9 cellular contexts compared by ENCODE assay signal in genomic region chr14:23577004-23577681, GRCh38. TPM values are rescaled to one million over a fixed set of nuclear protein-coding genes. Genes with fewer than 3 reads are reported as not detected.
DNase-seq lines count a peak whose midpoint lies in the region; ATAC-seq and TF ChIP-seq lines count a peak whose summit lies in the region.
"Had no signal": no experiment of that assay in that cellular context is flagged by ENCODE, and none has a peak within 500 bp of the region (broad histone marks: within the 10 kb centered on the region; RNA-seq: fewer than 3 reads in every experiment).

No MANE protein-coding gene starts in this region.

- peaks cover 19% of the 10 kb centered on the region for H3K4me1 Mint-ChIP-seq in activated CD4-positive, alpha-beta T cell treated with anti-CD3 and anti-CD28 coated beads, Interleukin-2, amount 10 ng/mL, durations not matched to agents 24 days and 14 days
- peaks cover 65% of the 10 kb centered on the region for H3K4me1 Mint-ChIP-seq in brain
- H3K4me1 Mint-ChIP-seq in type B pancreatic cell (ENCODE audit: unreplicated experiment) = no peaks in the 10 kb centered on the region
- H3K4me1 Mint-ChIP-seq in progenitor cell of endocrine pancreas (ENCODE audit: low read depth) = peaks cover 2% of the 10 kb centered on the region

- no peaks in the 10 kb centered on the region for H3K9me3 Mint-ChIP-seq in activated CD4-positive, alpha-beta T cell treated with anti-CD3 and anti-CD28 coated beads, Interleukin-2, amount 10 ng/mL, durations not matched to agents 24 days and 14 days
- H3K9me3 Mint-ChIP-seq in brain (peaks cover 0 to 5% (median 4%) of the 10 kb centered on the region in 5 experiments), type B pancreatic cell (no peaks in the 10 kb centered on the region), progenitor cell of endocrine pancreas (ENCODE audit: low read depth) (no peaks in the 10 kb centered on the region)
- H3K9me3 Mint-ChIP-seq: T-helper 2 cell treated with Interferon-gamma antibody and Interleukin-4, amounts not matched to agents 5 μg/mL and 100 μg/mL, for 36 hours had no signal

- no peaks in the 10 kb centered on the region for H3K9me3 ChIP-seq in left lung

- H3K27me3 Mint-ChIP-seq in activated CD4-positive, alpha-beta T cell treated with anti-CD3 and anti-CD28 coated beads, Interleukin-2, amount 10 ng/mL, durations not matched to agents 24 days and 14 days = peaks cover 52% of the 10 kb centered on the region
- H3K27me3 Mint-ChIP-seq in brain (peaks cover 23% of the 10 kb centered on the region), type B pancreatic cell (peaks cover 82% of the 10 kb centered on the region), progenitor cell of endocrine pancreas (peaks cover 72% of the 10 kb centered on the region)

- peaks cover 3% of the 10 kb centered on the region for H3K36me3 Mint-ChIP-seq in activated CD4-positive, alpha-beta T cell treated with anti-CD3 and anti-CD28 coated beads, Interleukin-2, amount 10 ng/mL, durations not matched to agents 24 days and 14 days (ENCODE audit: low read depth)
- H3K36me3 Mint-ChIP-seq in brain (peaks cover 19% of the 10 kb centered on the region), type B pancreatic cell (no peaks in the 10 kb centered on the region), progenitor cell of endocrine pancreas (ENCODE audit: insufficient read depth) (no peaks in the 10 kb centered on the region)

- peak overlapping the region in 1 of 2 donors; percentile 11 for H3K4me3 ChIP-seq in left lung

- no peak overlapping the region for H3K27ac Mint-ChIP-seq in activated CD4-positive, alpha-beta T cell treated with anti-CD3 and anti-CD28 coated beads, Interleukin-2, amount 10 ng/mL, durations not matched to agents 24 days and 14 days
- H3K27ac Mint-ChIP-seq in brain = peak overlapping the region in 4 of 5 experiments; percentile 57 to 100 (median 88)
- H3K27ac Mint-ChIP-seq in type B pancreatic cell = no peak overlapping the region
- H3K27ac Mint-ChIP-seq in progenitor cell of endocrine pancreas = no peak overlapping the region

- TF ChIP-seq CTCF in brain (conservative IDR thresholded peaks at IDR 0.05) = no peak
- no peak for TF ChIP-seq CTCF in left lung (IDR thresholded peaks at IDR 0.05)
- TF ChIP-seq CTCF in type B pancreatic cell (conservative IDR thresholded peaks at IDR 0.05) = no peak
- TF ChIP-seq CTCF in progenitor cell of endocrine pancreas (IDR thresholded peaks at IDR 0.05; ENCODE audit: unreplicated experiment) = no peak

- H3K27me3 ChIP-seq in left lung = peaks cover 36 to 78% of the 10 kb centered on the region in 2 donors

- DNase-seq in activated CD4-positive, alpha-beta T cell treated with anti-CD3 and anti-CD28 coated beads, Interleukin-2, amount 10 ng/mL, durations not matched to agents 24 days and 14 days = peak; percentile 57
- DNase-seq in activated CD4-positive, alpha-beta T cell treated with anti-CD3 and anti-CD28 coated beads for 48 hours = no peak
- DNase-seq in left lung (peak in 1 of 2 donors; percentile 81), type B pancreatic cell (ENCODE audit: extremely low spot score, unreplicated experiment) (no peak), NCI-H2081 (lab: John Stamatoyannopoulos, UW) (no peak), progenitor cell of endocrine pancreas (ENCODE audit: low spot score, unreplicated experiment) (no peak)
- DNase-seq in activated CD4-positive, alpha-beta T cell treated with anti-CD3 and anti-CD28 coated beads, Interleukin-2, amount 50 U/mL, for 48 hours = no peak

- no peak overlapping the region for H3K27ac ChIP-seq in left lung

- intact Hi-C loops in activated CD4-positive, alpha-beta T cell treated with anti-CD3 and anti-CD28 coated beads, Interleukin-2, amount 10 ng/mL, durations not matched to agents 24 days and 14 days (cut with micrococcal nuclease) = no loop called here
- intact Hi-C loops in left lung (cut with DNase I) = no loop called here

- peak; percentile 60 for ATAC-seq in left lung

- no peaks in the 10 kb centered on the region for H3K36me3 ChIP-seq in left lung

- H3K4me3 Mint-ChIP-seq in activated CD4-positive, alpha-beta T cell treated with anti-CD3 and anti-CD28 coated beads, Interleukin-2, amount 10 ng/mL, durations not matched to agents 24 days and 14 days = peak overlapping the region; percentile 57
- H3K4me3 Mint-ChIP-seq in brain (peak overlapping the region; percentile 87 to 94 (median 90)), type B pancreatic cell (peak overlapping the region; percentile 70), progenitor cell of endocrine pancreas (ENCODE audit: low read depth) (no peak overlapping the region)

- peaks cover 8 to 32% of the 10 kb centered on the region in 2 donors for H3K4me1 ChIP-seq in left lung

RNA-seq across cellular contexts. Expression of gene JPH4, which starts 1.4 kb away (rescaled TPM):
- not detected in 2 replicates for total RNA-seq in activated CD4-positive, alpha-beta T cell treated with anti-CD3 and anti-CD28 coated beads, Interleukin-2, amount 10 ng/mL, durations not matched to agents 24 days and 14 days
- 39.2 TPM for polyA plus RNA-seq in brain (ENCODE audit: insufficient read depth, low read depth, low replicate concordance)
- total RNA-seq in left lung (1 to 10 TPM; 1.3 TPM), type B pancreatic cell (ENCODE audit: low replicate concordance) (0.33 and 8.3 TPM in 2 replicates), progenitor cell of endocrine pancreas (not detected in 2 replicates)

RNA-seq across cellular contexts. Expression of gene AP1G2, which starts 9.6 kb away (rescaled TPM):
- total RNA-seq in activated CD4-positive, alpha-beta T cell treated with anti-CD3 and anti-CD28 coated beads, Interleukin-2, amount 10 ng/mL, durations not matched to agents 24 days and 14 days = 135 and 142 TPM in 2 replicates
- 28.9 TPM for polyA plus RNA-seq in brain (ENCODE audit: insufficient read depth, low read depth, low replicate concordance)
- total RNA-seq in left lung (100 to 1,000 TPM in 1 of 2 donors, 10 to 100 TPM in 1; 93.7 to 121 TPM), type B pancreatic cell (ENCODE audit: low replicate concordance) (156 and 170 TPM in 2 replicates), progenitor cell of endocrine pancreas (262 and 268 TPM in 2 replicates)

RNA-seq across cellular contexts. Expression of gene THTPA, which starts 21.1 kb away (rescaled TPM):
- total RNA-seq in activated CD4-positive, alpha-beta T cell treated with anti-CD3 and anti-CD28 coated beads, Interleukin-2, amount 10 ng/mL, durations not matched to agents 24 days and 14 days = 14.5 and 16.7 TPM in 2 replicates
- 48.6 TPM for polyA plus RNA-seq in brain (ENCODE audit: insufficient read depth, low read depth, low replicate concordance)
- total RNA-seq in left lung (10 to 100 TPM; 15.2 to 20.3 TPM), type B pancreatic cell (ENCODE audit: low replicate concordance) (14.3 and 16.4 TPM in 2 replicates), progenitor cell of endocrine pancreas (17.3 and 20.6 TPM in 2 replicates)

RNA-seq across cellular contexts. Expression of gene ZFHX2, which starts 25.6 kb away (rescaled TPM):
- 1.8 and 2.8 TPM in 2 replicates for total RNA-seq in activated CD4-positive, alpha-beta T cell treated with anti-CD3 and anti-CD28 coated beads, Interleukin-2, amount 10 ng/mL, durations not matched to agents 24 days and 14 days
- polyA plus RNA-seq in brain (ENCODE audit: insufficient read depth, low read depth, low replicate concordance) = 6.5 TPM
- total RNA-seq in left lung (1 to 10 TPM; 2.9 to 3.1 TPM), type B pancreatic cell (ENCODE audit: low replicate concordance) (5.6 and 11.1 TPM in 2 replicates), progenitor cell of endocrine pancreas (13.6 and 16.4 TPM in 2 replicates)

RNA-seq across cellular contexts. Expression of gene DHRS2, which starts 59.0 kb away (rescaled TPM):
- total RNA-seq in activated CD4-positive, alpha-beta T cell treated with anti-CD3 and anti-CD28 coated beads, Interleukin-2, amount 10 ng/mL, durations not matched to agents 24 days and 14 days = 2.4 and 3.1 TPM in 2 replicates
- 0.25 TPM for polyA plus RNA-seq in brain (ENCODE audit: insufficient read depth, low read depth, low replicate concordance)
- total RNA-seq in left lung (under 1 TPM; 0.26 to 0.55 TPM), type B pancreatic cell (ENCODE audit: low replicate concordance) (1.4 and 3.3 TPM in 2 replicates), progenitor cell of endocrine pancreas (0.77 and 0.89 TPM in 2 replicates)

Comparison
In these comparisons a context has a peak if more than half of its experiments do, and no peak if none do; other contexts are left out.
1. H3K27ac Mint-ChIP-seq: peak in brain (4 of 5); none in activated CD4-positive, alpha-beta T cell treated with anti-CD3 and anti-CD28 coated beads, Interleukin-2, amount 10 ng/mL, durations not matched to agents 24 days and 14 days (single experiment), type B pancreatic cell (single experiment) and progenitor cell of endocrine pancreas (single experiment).